Comparison of ENCODE assay signal across 9 cellular contexts in genomic region chr19:35542209-35542608, GRCh38. TPM values are rescaled to one million over a fixed set of nuclear protein-coding genes. Genes with fewer than 3 reads are reported as not detected.
"Had no signal": no experiment of that assay in that cellular context is flagged by ENCODE, and none has a peak within 500 bp of the region (broad histone marks: within the 10 kb centered on the region; RNA-seq: fewer than 3 reads in every experiment).

No MANE protein-coding gene starts in this region.

- H2AFZ ChIP-seq: GM23338 had no signal

- FAIRE-seq: H1, H54 had no signal

- H3K27ac Mint-ChIP-seq: GM23338 had no signal

- DNase-seq: H9, HCEC 1CT, IMR-90, KBM-7 had no signal

- H3K4me3 ChIP-seq: GM23338 had no signal

- H3K9me3 Mint-ChIP-seq: GM23338, H9 had no signal

- ATAC-seq: GM23338 had no signal

- H3K27ac ChIP-seq: HL-60 had no signal

- H3K4me2 ChIP-seq: GM23338 had no signal

RNA-seq across cellular contexts. Expression of gene GAPDHS, which starts 9.0 kb away (rescaled TPM):
- total RNA-seq: GM23338, H1, H9, HT1080, IMR-90 had no signal
- polyA plus RNA-seq: GM23338, IMR-90 had no signal

RNA-seq across cellular contexts. Expression of gene SBSN, which starts 14.1 kb away (rescaled TPM):
- total RNA-seq: GM23338, H1 had no signal
- polyA plus RNA-seq: H1 had no signal

RNA-seq across cellular contexts. Expression of gene ATP4A, which starts 21.2 kb away (rescaled TPM):
- total RNA-seq: HT1080, IMR-90 had no signal
- polyA plus RNA-seq: IMR-90 had no signal
